ENCODE assay signal across 1 cellular context in the genomic region with DNA sequence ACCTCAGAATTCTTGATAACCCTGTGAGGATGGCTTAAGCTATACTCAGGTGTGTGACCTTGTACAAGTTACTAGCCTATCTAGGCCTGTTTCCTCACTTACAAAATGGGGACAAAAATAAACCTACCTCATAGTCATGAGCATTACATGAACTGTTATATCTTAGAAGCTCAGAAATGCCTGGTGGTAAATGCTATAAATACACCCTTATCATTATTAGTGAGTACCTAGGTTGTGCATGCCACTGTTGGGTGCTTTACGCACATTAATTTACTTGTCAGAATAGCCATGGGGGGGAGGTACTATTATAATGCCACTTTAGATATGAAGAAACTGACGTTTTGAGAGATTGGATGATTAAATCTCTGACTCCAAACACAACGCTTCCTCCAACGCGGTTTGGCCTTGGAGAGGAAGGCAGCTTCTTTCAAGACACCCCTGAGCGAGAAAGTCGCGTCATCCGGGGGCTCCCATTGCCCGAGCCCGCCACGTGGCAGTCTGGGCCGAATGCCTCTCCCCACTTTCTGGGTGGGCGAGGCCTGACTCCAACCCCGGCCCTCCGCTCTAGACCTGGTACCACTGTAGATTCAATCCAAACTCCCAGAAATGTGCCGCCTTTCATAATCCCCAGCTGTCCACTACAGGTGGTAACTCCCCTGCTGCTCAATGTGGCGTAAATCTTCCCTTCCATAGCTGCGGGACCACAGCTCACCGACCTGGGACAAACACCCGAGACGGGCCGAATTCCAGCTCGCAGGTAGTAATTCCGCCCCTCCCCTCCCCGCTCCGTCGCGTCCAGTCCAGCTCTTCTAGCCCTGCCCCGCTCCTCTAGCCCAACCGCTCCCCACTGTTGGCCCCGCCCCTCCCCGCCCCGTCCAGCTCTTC.
TF ChIP-seq lines count a peak whose summit lies in the region.

No MANE protein-coding gene starts in this region.

TF ChIP-seq in GM12878, 131 proteins besides CTCF, POLR2A, EP300 and RAD21 (continued from another document and continues in another):
- TF ChIP-seq, protein P1, sequence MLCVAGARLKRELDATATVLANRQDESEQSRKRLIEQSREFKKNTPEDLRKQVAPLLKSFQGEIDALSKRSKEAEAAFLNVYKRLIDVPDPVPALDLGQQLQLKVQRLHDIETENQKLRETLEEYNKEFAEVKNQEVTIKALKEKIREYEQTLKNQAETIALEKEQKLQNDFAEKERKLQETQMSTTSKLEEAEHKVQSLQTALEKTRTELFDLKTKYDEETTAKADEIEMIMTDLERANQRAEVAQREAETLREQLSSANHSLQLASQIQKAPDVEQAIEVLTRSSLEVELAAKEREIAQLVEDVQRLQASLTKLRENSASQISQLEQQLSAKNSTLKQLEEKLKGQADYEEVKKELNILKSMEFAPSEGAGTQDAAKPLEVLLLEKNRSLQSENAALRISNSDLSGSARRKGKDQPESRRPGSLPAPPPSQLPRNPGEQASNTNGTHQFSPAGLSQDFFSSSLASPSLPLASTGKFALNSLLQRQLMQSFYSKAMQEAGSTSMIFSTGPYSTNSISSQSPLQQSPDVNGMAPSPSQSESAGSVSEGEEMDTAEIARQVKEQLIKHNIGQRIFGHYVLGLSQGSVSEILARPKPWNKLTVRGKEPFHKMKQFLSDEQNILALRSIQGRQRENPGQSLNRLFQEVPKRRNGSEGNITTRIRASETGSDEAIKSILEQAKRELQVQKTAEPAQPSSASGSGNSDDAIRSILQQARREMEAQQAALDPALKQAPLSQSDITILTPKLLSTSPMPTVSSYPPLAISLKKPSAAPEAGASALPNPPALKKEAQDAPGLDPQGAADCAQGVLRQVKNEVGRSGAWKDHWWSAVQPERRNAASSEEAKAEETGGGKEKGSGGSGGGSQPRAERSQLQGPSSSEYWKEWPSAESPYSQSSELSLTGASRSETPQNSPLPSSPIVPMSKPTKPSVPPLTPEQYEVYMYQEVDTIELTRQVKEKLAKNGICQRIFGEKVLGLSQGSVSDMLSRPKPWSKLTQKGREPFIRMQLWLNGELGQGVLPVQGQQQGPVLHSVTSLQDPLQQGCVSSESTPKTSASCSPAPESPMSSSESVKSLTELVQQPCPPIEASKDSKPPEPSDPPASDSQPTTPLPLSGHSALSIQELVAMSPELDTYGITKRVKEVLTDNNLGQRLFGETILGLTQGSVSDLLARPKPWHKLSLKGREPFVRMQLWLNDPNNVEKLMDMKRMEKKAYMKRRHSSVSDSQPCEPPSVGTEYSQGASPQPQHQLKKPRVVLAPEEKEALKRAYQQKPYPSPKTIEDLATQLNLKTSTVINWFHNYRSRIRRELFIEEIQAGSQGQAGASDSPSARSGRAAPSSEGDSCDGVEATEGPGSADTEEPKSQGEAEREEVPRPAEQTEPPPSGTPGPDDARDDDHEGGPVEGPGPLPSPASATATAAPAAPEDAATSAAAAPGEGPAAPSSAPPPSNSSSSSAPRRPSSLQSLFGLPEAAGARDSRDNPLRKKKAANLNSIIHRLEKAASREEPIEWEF (IDR thresholded peaks at IDR 0.05; ENCODE audit: insufficient replicate concordance, low read depth, low read length), result no peak
- no peak for TF ChIP-seq POLR2AphosphoS2 (IDR thresholded peaks at IDR 0.05; ENCODE audit: low read depth, low read length)
- no peak for TF ChIP-seq SP1 (IDR thresholded peaks at IDR 0.05; ENCODE audit: low read depth, low read length)
- TF ChIP-seq CEBPB (IDR thresholded peaks at IDR 0.05; ENCODE audit: borderline replicate concordance in 1 of 2, low read depth in 2 of 2, low read length in 2 of 2), result no peak
- TF ChIP-seq MXI1 (IDR thresholded peaks at IDR 0.05; ENCODE audit: low read depth, low read length), result peak; percentile 43; the same call in 1 of the 2 replicates
- TF ChIP-seq, protein P2, sequence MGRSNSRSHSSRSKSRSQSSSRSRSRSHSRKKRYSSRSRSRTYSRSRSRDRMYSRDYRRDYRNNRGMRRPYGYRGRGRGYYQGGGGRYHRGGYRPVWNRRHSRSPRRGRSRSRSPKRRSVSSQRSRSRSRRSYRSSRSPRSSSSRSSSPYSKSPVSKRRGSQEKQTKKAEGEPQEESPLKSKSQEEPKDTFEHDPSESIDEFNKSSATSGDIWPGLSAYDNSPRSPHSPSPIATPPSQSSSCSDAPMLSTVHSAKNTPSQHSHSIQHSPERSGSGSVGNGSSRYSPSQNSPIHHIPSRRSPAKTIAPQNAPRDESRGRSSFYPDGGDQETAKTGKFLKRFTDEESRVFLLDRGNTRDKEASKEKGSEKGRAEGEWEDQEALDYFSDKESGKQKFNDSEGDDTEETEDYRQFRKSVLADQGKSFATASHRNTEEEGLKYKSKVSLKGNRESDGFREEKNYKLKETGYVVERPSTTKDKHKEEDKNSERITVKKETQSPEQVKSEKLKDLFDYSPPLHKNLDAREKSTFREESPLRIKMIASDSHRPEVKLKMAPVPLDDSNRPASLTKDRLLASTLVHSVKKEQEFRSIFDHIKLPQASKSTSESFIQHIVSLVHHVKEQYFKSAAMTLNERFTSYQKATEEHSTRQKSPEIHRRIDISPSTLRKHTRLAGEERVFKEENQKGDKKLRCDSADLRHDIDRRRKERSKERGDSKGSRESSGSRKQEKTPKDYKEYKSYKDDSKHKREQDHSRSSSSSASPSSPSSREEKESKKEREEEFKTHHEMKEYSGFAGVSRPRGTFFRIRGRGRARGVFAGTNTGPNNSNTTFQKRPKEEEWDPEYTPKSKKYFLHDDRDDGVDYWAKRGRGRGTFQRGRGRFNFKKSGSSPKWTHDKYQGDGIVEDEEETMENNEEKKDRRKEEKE (IDR thresholded peaks at IDR 0.05), result no peak
- TF ChIP-seq POU2F2 (IDR thresholded peaks at IDR 0.05; ENCODE audit: borderline replicate concordance, low read depth, low read length), result no peak
- no peak for TF ChIP-seq FOS (IDR thresholded peaks at IDR 0.05; ENCODE audit: borderline replicate concordance, extremely low read depth, insufficient read length)
- TF ChIP-seq SMAD5 (IDR thresholded peaks at IDR 0.05; ENCODE audit: low read depth), result no peak
- TF ChIP-seq, protein P3, sequence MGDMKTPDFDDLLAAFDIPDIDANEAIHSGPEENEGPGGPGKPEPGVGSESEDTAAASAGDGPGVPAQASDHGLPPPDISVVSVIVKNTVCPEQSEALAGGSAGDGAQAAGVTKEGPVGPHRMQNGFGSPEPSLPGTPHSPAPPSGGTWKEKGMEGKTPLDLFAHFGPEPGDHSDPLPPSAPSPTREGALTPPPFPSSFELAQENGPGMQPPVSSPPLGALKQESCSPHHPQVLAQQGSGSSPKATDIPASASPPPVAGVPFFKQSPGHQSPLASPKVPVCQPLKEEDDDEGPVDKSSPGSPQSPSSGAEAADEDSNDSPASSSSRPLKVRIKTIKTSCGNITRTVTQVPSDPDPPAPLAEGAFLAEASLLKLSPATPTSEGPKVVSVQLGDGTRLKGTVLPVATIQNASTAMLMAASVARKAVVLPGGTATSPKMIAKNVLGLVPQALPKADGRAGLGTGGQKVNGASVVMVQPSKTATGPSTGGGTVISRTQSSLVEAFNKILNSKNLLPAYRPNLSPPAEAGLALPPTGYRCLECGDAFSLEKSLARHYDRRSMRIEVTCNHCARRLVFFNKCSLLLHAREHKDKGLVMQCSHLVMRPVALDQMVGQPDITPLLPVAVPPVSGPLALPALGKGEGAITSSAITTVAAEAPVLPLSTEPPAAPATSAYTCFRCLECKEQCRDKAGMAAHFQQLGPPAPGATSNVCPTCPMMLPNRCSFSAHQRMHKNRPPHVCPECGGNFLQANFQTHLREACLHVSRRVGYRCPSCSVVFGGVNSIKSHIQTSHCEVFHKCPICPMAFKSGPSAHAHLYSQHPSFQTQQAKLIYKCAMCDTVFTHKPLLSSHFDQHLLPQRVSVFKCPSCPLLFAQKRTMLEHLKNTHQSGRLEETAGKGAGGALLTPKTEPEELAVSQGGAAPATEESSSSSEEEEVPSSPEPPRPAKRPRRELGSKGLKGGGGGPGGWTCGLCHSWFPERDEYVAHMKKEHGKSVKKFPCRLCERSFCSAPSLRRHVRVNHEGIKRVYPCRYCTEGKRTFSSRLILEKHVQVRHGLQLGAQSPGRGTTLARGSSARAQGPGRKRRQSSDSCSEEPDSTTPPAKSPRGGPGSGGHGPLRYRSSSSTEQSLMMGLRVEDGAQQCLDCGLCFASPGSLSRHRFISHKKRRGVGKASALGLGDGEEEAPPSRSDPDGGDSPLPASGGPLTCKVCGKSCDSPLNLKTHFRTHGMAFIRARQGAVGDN (IDR thresholded peaks at IDR 0.05), result no peak
- no peak for TF ChIP-seq NR2C2 (IDR thresholded peaks at IDR 0.05; ENCODE audit: borderline replicate concordance, control insufficient read depth, insufficient read length, low read depth)
- TF ChIP-seq TCF3 (IDR thresholded peaks at IDR 0.05; ENCODE audit: borderline replicate concordance, insufficient read depth, low read depth, low read length), result no peak
- TF ChIP-seq SMARCA5 (IDR thresholded peaks at IDR 0.05), result no peak
- TF ChIP-seq SUZ12 (IDR thresholded peaks at IDR 0.05; ENCODE audit: unreplicated experiment), result no peak
- TF ChIP-seq SUPT20H (IDR thresholded peaks at IDR 0.05; ENCODE audit: borderline replicate concordance, control insufficient read depth, low read depth, low read length), result no peak
- no peak for TF ChIP-seq BRCA1 (IDR thresholded peaks at IDR 0.05; ENCODE audit: low read depth, low read length)
- TF ChIP-seq, protein P4, sequence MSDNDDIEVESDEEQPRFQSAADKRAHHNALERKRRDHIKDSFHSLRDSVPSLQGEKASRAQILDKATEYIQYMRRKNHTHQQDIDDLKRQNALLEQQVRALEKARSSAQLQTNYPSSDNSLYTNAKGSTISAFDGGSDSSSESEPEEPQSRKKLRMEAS (IDR thresholded peaks at IDR 0.05; ENCODE audit: low read depth, low read length), result peak; percentile 56; the same call in 1 of the 2 replicates
- no peak for TF ChIP-seq RBBP5 (conservative IDR thresholded peaks at IDR 0.05)
- 0 out of 2 replicates have a peak, but pooled peaks have one; percentile 50 for TF ChIP-seq IKZF1 (conservative IDR thresholded peaks at IDR 0.05)
- no peak for TF ChIP-seq IKZF2 (IDR thresholded peaks at IDR 0.05)
- TF ChIP-seq PAX8 (IDR thresholded peaks at IDR 0.05), result no peak
- TF ChIP-seq BCL11A (IDR thresholded peaks at IDR 0.05; ENCODE audit: low read depth, low read length), result no peak
- TF ChIP-seq HDGF (IDR thresholded peaks at IDR 0.05), result no peak
- TF ChIP-seq, protein P5, sequence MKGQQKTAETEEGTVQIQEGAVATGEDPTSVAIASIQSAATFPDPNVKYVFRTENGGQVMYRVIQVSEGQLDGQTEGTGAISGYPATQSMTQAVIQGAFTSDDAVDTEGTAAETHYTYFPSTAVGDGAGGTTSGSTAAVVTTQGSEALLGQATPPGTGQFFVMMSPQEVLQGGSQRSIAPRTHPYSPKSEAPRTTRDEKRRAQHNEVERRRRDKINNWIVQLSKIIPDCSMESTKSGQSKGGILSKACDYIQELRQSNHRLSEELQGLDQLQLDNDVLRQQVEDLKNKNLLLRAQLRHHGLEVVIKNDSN (IDR thresholded peaks at IDR 0.05; ENCODE audit: borderline replicate concordance, extremely low read length, insufficient read depth, low read depth, low read length), result peak; percentile 47
- no peak for TF ChIP-seq CREM (IDR thresholded peaks at IDR 0.05; ENCODE audit: low read depth)
- no peak for TF ChIP-seq SIX5 (IDR thresholded peaks at IDR 0.05; ENCODE audit: low read depth, low read length, severe bottlenecking)
- no peak for TF ChIP-seq EED (IDR thresholded peaks at IDR 0.05; ENCODE audit: low read depth)
- no peak for TF ChIP-seq CEBPZ (IDR thresholded peaks at IDR 0.05; ENCODE audit: low read depth, low read length)
- TF ChIP-seq, protein P6, sequence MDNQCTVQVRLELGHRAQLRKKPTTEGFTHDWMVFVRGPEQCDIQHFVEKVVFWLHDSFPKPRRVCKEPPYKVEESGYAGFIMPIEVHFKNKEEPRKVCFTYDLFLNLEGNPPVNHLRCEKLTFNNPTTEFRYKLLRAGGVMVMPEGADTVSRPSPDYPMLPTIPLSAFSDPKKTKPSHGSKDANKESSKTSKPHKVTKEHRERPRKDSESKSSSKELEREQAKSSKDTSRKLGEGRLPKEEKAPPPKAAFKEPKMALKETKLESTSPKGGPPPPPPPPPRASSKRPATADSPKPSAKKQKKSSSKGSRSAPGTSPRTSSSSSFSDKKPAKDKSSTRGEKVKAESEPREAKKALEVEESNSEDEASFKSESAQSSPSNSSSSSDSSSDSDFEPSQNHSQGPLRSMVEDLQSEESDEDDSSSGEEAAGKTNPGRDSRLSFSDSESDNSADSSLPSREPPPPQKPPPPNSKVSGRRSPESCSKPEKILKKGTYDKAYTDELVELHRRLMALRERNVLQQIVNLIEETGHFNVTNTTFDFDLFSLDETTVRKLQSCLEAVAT (IDR thresholded peaks at IDR 0.05), result no peak
- TF ChIP-seq NFYA (IDR thresholded peaks at IDR 0.05; ENCODE audit: borderline replicate concordance, low read depth, low read length), result no peak
- TF ChIP-seq SPI1 (IDR thresholded peaks at IDR 0.05; ENCODE audit: borderline replicate concordance, insufficient read depth, low read depth, low read length), result 0 out of 2 replicates have a peak, but pooled peaks have one; percentile 6
- TF ChIP-seq GATAD2B (conservative IDR thresholded peaks at IDR 0.05; ENCODE audit: low read depth), result peak; percentile 25; the same call in 1 of the 2 replicates
- no peak for TF ChIP-seq ATF3 (IDR thresholded peaks at IDR 0.05; ENCODE audit: borderline replicate concordance, extremely low read depth, low read depth, low read length)
